Comparison of ENCODE assay signal across 37 cellular contexts in genomic region chr2:120535081-120535480, GRCh38.
DNase-seq lines count a peak whose midpoint lies in the region; ATAC-seq, FAIRE-seq and TF ChIP-seq lines count a peak whose summit lies in the region.
"Had no signal": no experiment of that assay in that cellular context is flagged by ENCODE, and none has a peak within 500 bp of the region (broad histone marks: within the 10 kb centered on the region; RNA-seq: fewer than 3 reads in every experiment).

No MANE protein-coding gene starts in this region.

- no peaks in the 10 kb centered on the region for H3K27me3 Mint-ChIP-seq in activated T-cell treated with anti-CD3 and anti-CD28 coated beads, Interleukin-2, amount 50 U/mL, for 72 hours (ENCODE audit: low read depth)
- no peaks in the 10 kb centered on the region for H3K27me3 Mint-ChIP-seq in activated T-helper 2 cell treated with anti-CD3 and anti-CD28 coated beads, Interferon-gamma antibody, Interleukin-2, Interleukin-4, amounts not matched to agents 10 μg/mL and 5 μg/mL and 100 μg/mL, durations not matched to agents 14 hours and 24 hours and 36 hours (ENCODE audit: low read depth)
- H3K27me3 Mint-ChIP-seq: CD4-positive, CD25-positive, alpha-beta regulatory T cell had no signal

- H3K9me3 ChIP-seq in neuronal stem cell (replicated peaks in 1 of 2; ENCODE audit: control insufficient read depth in 2 of 2, insufficient read depth in 1 of 2, low read depth in 1 of 2, low read length in 2 of 2) (peaks cover 1 to 5% of the 10 kb centered on the region in 2 donors), trophoblast cell (ENCODE audit: insufficient read depth, low read depth, low read length) (peaks cover 2% of the 10 kb centered on the region), sigmoid colon (peaks cover 0 to 2% (median 0%) of the 10 kb centered on the region in 4 donors)
- H3K9me3 ChIP-seq: BE2C, Caco-2 had no signal

- no peak overlapping the region for H4K12ac ChIP-seq in trophoblast cell (ENCODE audit: low read depth, low read length)

- H3K14ac ChIP-seq in neuronal stem cell (ENCODE audit: low read length) (no peak overlapping the region), trophoblast cell (ENCODE audit: low read length) (no peak overlapping the region)

- H2AFZ ChIP-seq in neuronal stem cell (ENCODE audit: low read length) (no peak overlapping the region), trophoblast cell (ENCODE audit: insufficient read depth, low read length, poor library complexity) (no peak overlapping the region)

- H3K23ac ChIP-seq in neuronal stem cell (ENCODE audit: low read depth, low read length, poor library complexity) (peak overlapping the region; percentile 58), trophoblast cell (ENCODE audit: low read length) (no peak overlapping the region)

- intact Hi-C loops in sigmoid colon (cut with DNase I): no loop called here
- intact Hi-C loops in activated T-helper 2 cell treated with anti-CD3 and anti-CD28 coated beads, Interferon-gamma antibody, Interleukin-2, Interleukin-4, amounts not matched to agents 10 μg/mL and 5 μg/mL and 100 μg/mL, durations not matched to agents 14 hours and 24 hours and 36 hours (cut with micrococcal nuclease): no loop called here

- DNase-seq in neuronal stem cell (ENCODE audit: low spot score) (no peak), trophoblast cell (no peak), sigmoid colon (peak; percentile 51), urothelium cell line (ENCODE audit: low spot score) (no peak), NCI-H446 treated with DMSO at 0.1 percent for 48 hours (lab: John Stamatoyannopoulos, UW) (no peak)
- DNase-seq in activated T-cell treated with anti-CD3 and anti-CD28 coated beads, Interleukin-2, amount 50 U/mL, for 72 hours: no peak
- no peak for DNase-seq in activated T-helper 2 cell treated with anti-CD3 and anti-CD28 coated beads, Interferon-gamma antibody, Interleukin-2, Interleukin-4, amounts not matched to agents 10 μg/mL and 5 μg/mL and 100 μg/mL, durations not matched to agents 14 hours and 24 hours and 36 hours (ENCODE audit: low spot score)
- DNase-seq: 8988T; ACHN; AML-193; BE2C; C1 segment of cervical spinal cord; Caco-2; Calu3; CD4-positive, alpha-beta memory T cell; CD4-positive, alpha-beta T cell; CD4-positive, CD25-positive, alpha-beta regulatory T cell; CD8-positive, alpha-beta memory T cell; CD8-positive, alpha-beta T cell; COR-L47; DMS 273 treated with DMSO at 0.1 percent for 48 hours; DMS153; DMS53; DMS79; DMS79 treated with DMSO at 0.1 percent for 48 hours; DND-41; EL had no signal

- H2BK120ac ChIP-seq in neuronal stem cell (ENCODE audit: low read depth, low read length): no peak overlapping the region
- no peak overlapping the region for H2BK120ac ChIP-seq in trophoblast cell (ENCODE audit: insufficient read depth, low read length, poor library complexity)

- WGBS in neuronal stem cell (ENCODE audit: extremely low coverage in 2 of 2, insufficient read length in 2 of 2, insufficient replicate concordance in 1 of 2), 2 donors: no CpG with 5 or more reads among the region's 5 CpGs
- WGBS in trophoblast cell (ENCODE audit: extremely low coverage, insufficient coverage, insufficient read length): no CpG with 5 or more reads among the region's 5 CpGs
- WGBS in sigmoid colon, 2 donors: 86 to 89% methylated on average over 5 of the region's 5 CpGs

- H3K36me3 ChIP-seq in neuronal stem cell (replicated peaks in 1 of 2; ENCODE audit: control insufficient read depth in 2 of 2, insufficient read depth in 2 of 2, low read length in 2 of 2): no peaks in the 10 kb centered on the region
- H3K36me3 ChIP-seq in trophoblast cell (ENCODE audit: control insufficient read depth in 1 of 2, insufficient read depth in 2 of 2, low read length in 2 of 2): no peaks in the 10 kb centered on the region
- no peaks in the 10 kb centered on the region for H3K36me3 ChIP-seq in sigmoid colon
- H3K36me3 ChIP-seq: BE2C; BLaER1; BLaER1 treated with 17β-estradiol and CSF1 and Interleukin-3, amounts not matched to agents 10 nM and 100 nM had no signal

- FAIRE-seq in urothelium cell line (lab: Jason Lieb, UNC): peak; percentile 59
- FAIRE-seq: A204.1, A549, D721Med had no signal

- no peak overlapping the region for H3K27ac Mint-ChIP-seq in activated T-cell treated with anti-CD3 and anti-CD28 coated beads, Interleukin-2, amount 50 U/mL, for 72 hours
- no peak overlapping the region for H3K27ac Mint-ChIP-seq in activated T-helper 2 cell treated with anti-CD3 and anti-CD28 coated beads, Interferon-gamma antibody, Interleukin-2, Interleukin-4, amounts not matched to agents 10 μg/mL and 5 μg/mL and 100 μg/mL, durations not matched to agents 14 hours and 24 hours and 36 hours
- H3K27ac Mint-ChIP-seq: B cell; CD14-positive monocyte; CD4-positive, alpha-beta memory T cell; CD4-positive, alpha-beta T cell; CD4-positive, CD25-positive, alpha-beta regulatory T cell; CD8-positive, alpha-beta memory T cell; CD8-positive, alpha-beta T cell had no signal

- peaks cover 0 to 30% (median 0%) of the 10 kb centered on the region in 3 experiments for H3K27me3 ChIP-seq in neuronal stem cell (ENCODE audit: control insufficient read depth in 3 of 3, insufficient read depth in 3 of 3, low read depth in 1 of 3, low read length in 3 of 3)
- no peaks in the 10 kb centered on the region for H3K27me3 ChIP-seq in trophoblast cell (ENCODE audit: insufficient read depth, low read length)
- H3K27me3 ChIP-seq in sigmoid colon: no peaks in the 10 kb centered on the region
- H3K27me3 ChIP-seq: BE2C; BLaER1; BLaER1 treated with 17β-estradiol and CSF1 and Interleukin-3, amounts not matched to agents 10 nM and 100 nM had no signal

- H3K9me3 Mint-ChIP-seq in activated T-cell treated with anti-CD3 and anti-CD28 coated beads, Interleukin-2, amount 50 U/mL, for 72 hours: no peaks in the 10 kb centered on the region
- no peaks in the 10 kb centered on the region for H3K9me3 Mint-ChIP-seq in activated T-helper 2 cell treated with anti-CD3 and anti-CD28 coated beads, Interferon-gamma antibody, Interleukin-2, Interleukin-4, amounts not matched to agents 10 μg/mL and 5 μg/mL and 100 μg/mL, durations not matched to agents 14 hours and 24 hours and 36 hours
- H3K9me3 Mint-ChIP-seq: CD4-positive, alpha-beta T cell had no signal

- no peak overlapping the region for H3K4me2 ChIP-seq in neuronal stem cell (ENCODE audit: insufficient read depth, low read length, poor library complexity, severe bottlenecking)
- H3K4me2 ChIP-seq in trophoblast cell (ENCODE audit: low read length): no peak overlapping the region
- H3K4me2 ChIP-seq: A549; BLaER1; BLaER1 treated with 17β-estradiol and CSF1 and Interleukin-3, amounts not matched to agents 10 nM and 100 nM had no signal

- no peak for TF ChIP-seq EP300 in sigmoid colon (IDR thresholded peaks at IDR 0.05)

- H3K79me1 ChIP-seq in neuronal stem cell (ENCODE audit: low read depth, low read length): no peaks in the 10 kb centered on the region
- H3K79me1 ChIP-seq in trophoblast cell (ENCODE audit: low read length): no peaks in the 10 kb centered on the region

- H3K18ac ChIP-seq in neuronal stem cell (ENCODE audit: low read length): peak overlapping the region; percentile 53
- no peak overlapping the region for H3K18ac ChIP-seq in trophoblast cell (ENCODE audit: low read length)

- peak overlapping the region; percentile 18 for H2BK15ac ChIP-seq in neuronal stem cell (ENCODE audit: low read length)

- no peak for TF ChIP-seq CTCF in sigmoid colon (IDR thresholded peaks at IDR 0.05)

- no peaks in the 10 kb centered on the region for H3K4me1 Mint-ChIP-seq in activated T-cell treated with anti-CD3 and anti-CD28 coated beads, Interleukin-2, amount 50 U/mL, for 72 hours (ENCODE audit: low read depth)
- H3K4me1 Mint-ChIP-seq in activated T-helper 2 cell treated with anti-CD3 and anti-CD28 coated beads, Interferon-gamma antibody, Interleukin-2, Interleukin-4, amounts not matched to agents 10 μg/mL and 5 μg/mL and 100 μg/mL, durations not matched to agents 14 hours and 24 hours and 36 hours (ENCODE audit: low read depth): no peaks in the 10 kb centered on the region
- H3K4me1 Mint-ChIP-seq: B cell; CD14-positive monocyte; CD4-positive, alpha-beta memory T cell; CD4-positive, CD25-positive, alpha-beta regulatory T cell; CD8-positive, alpha-beta memory T cell had no signal

- H3K4ac ChIP-seq in neuronal stem cell (ENCODE audit: low read length): no peak overlapping the region
- no peak overlapping the region for H3K4ac ChIP-seq in trophoblast cell (ENCODE audit: low read depth, low read length)

- no peak overlapping the region for H2BK12ac ChIP-seq in neuronal stem cell (ENCODE audit: low read length)
- H2BK12ac ChIP-seq in trophoblast cell (ENCODE audit: low read length): no peak overlapping the region

- H2BK5ac ChIP-seq in neuronal stem cell (ENCODE audit: low read length) (no peak overlapping the region), trophoblast cell (ENCODE audit: low read depth, low read length, poor library complexity) (no peak overlapping the region)

- H3K27ac ChIP-seq in neuronal stem cell (replicated peaks; ENCODE audit: low read length) (no peak overlapping the region), trophoblast cell (ENCODE audit: low read depth, low read length) (no peak overlapping the region), sigmoid colon (no peak overlapping the region)
- H3K27ac ChIP-seq: 22Rv1; A549; BLaER1; BLaER1 treated with 17β-estradiol and CSF1 and Interleukin-3, amounts not matched to agents 10 nM and 100 nM; C4-2B had no signal

- no peak overlapping the region for H4K91ac ChIP-seq in neuronal stem cell (ENCODE audit: low read depth, low read length, poor library complexity)
- no peak overlapping the region for H4K91ac ChIP-seq in trophoblast cell (ENCODE audit: low read depth, low read length)

- no peak overlapping the region for H3K4me3 Mint-ChIP-seq in activated T-cell treated with anti-CD3 and anti-CD28 coated beads, Interleukin-2, amount 50 U/mL, for 72 hours
- H3K4me3 Mint-ChIP-seq in activated T-helper 2 cell treated with anti-CD3 and anti-CD28 coated beads, Interferon-gamma antibody, Interleukin-2, Interleukin-4, amounts not matched to agents 10 μg/mL and 5 μg/mL and 100 μg/mL, durations not matched to agents 14 hours and 24 hours and 36 hours (ENCODE audit: low read depth): no peak overlapping the region
- H3K4me3 Mint-ChIP-seq: B cell; CD14-positive monocyte; CD4-positive, alpha-beta memory T cell; CD4-positive, alpha-beta T cell; CD4-positive, CD25-positive, alpha-beta regulatory T cell; CD8-positive, alpha-beta memory T cell; CD8-positive, alpha-beta T cell had no signal

- ATAC-seq in HG03378 (IDR thresholded peaks at IDR 0.05; ENCODE audit: unreplicated experiment): no peak
- ATAC-seq in activated T-cell treated with anti-CD3 and anti-CD28 coated beads, Interleukin-2, amount 50 U/mL, for 72 hours (replicated peaks in 1 of 2): no peak
- ATAC-seq: A549; CD8-positive, alpha-beta T cell had no signal

- H3K4me3 ChIP-seq in neuronal stem cell (ENCODE audit: low read length in 2 of 2) (no peak overlapping the region), trophoblast cell (ENCODE audit: low read depth, low read length) (peak overlapping the region; percentile 9), sigmoid colon (no peak overlapping the region)
- H3K4me3 ChIP-seq: A549; BLaER1; BLaER1 treated with 17β-estradiol and CSF1 and Interleukin-3, amounts not matched to agents 10 nM and 100 nM had no signal

- H3K4me1 ChIP-seq in neuronal stem cell (ENCODE audit: control insufficient read depth in 2 of 2, insufficient read depth in 1 of 2, low read depth in 1 of 2, low read length in 2 of 2): no peaks in the 10 kb centered on the region
- H3K4me1 ChIP-seq in trophoblast cell (ENCODE audit: control insufficient read depth in 1 of 2, insufficient read depth in 2 of 2, low read length in 2 of 2): peaks cover 6 to 9% of the 10 kb centered on the region in 2 experiments
- H3K4me1 ChIP-seq in sigmoid colon: peaks cover 0 to 15% (median 4%) of the 10 kb centered on the region in 4 donors
- H3K4me1 ChIP-seq: BE2C had no signal

- no peak overlapping the region for H3K9ac ChIP-seq in neuronal stem cell (ENCODE audit: low read depth, low read length, poor library complexity)
- no peak overlapping the region for H3K9ac ChIP-seq in trophoblast cell (ENCODE audit: low read length)
- H3K9ac ChIP-seq: BLaER1; BLaER1 treated with 17β-estradiol and CSF1 and Interleukin-3, amounts not matched to agents 10 nM and 100 nM had no signal

- H3K36me3 Mint-ChIP-seq in activated T-cell treated with anti-CD3 and anti-CD28 coated beads, Interleukin-2, amount 50 U/mL, for 72 hours (ENCODE audit: insufficient read depth in 2 of 2): no peaks in the 10 kb centered on the region
- H3K36me3 Mint-ChIP-seq in activated T-helper 2 cell treated with anti-CD3 and anti-CD28 coated beads, Interferon-gamma antibody, Interleukin-2, Interleukin-4, amounts not matched to agents 10 μg/mL and 5 μg/mL and 100 μg/mL, durations not matched to agents 14 hours and 24 hours and 36 hours (ENCODE audit: low read depth): no peaks in the 10 kb centered on the region
- H3K36me3 Mint-ChIP-seq: CD14-positive monocyte; CD4-positive, alpha-beta memory T cell; CD4-positive, CD25-positive, alpha-beta regulatory T cell; CD8-positive, alpha-beta memory T cell; CD8-positive, alpha-beta T cell had no signal

- H4K8ac ChIP-seq in neuronal stem cell (ENCODE audit: low read depth, low read length): no peak overlapping the region
- no peak overlapping the region for H4K8ac ChIP-seq in trophoblast cell (ENCODE audit: low read depth, low read length)

- H2AK5ac ChIP-seq in neuronal stem cell (ENCODE audit: low read depth, low read length) (no peak overlapping the region), trophoblast cell (ENCODE audit: low read length) (no peak overlapping the region)

- H3K79me2 ChIP-seq in trophoblast cell (ENCODE audit: control insufficient read depth, insufficient read depth, low read length, poor library complexity): no peaks in the 10 kb centered on the region

- TF ChIP-seq POLR2A in sigmoid colon (IDR thresholded peaks at IDR 0.05): no peak
